ENCODE assay signal across 8 cellular contexts in genomic region chr5:168219515-168220410, GRCh38.
A peak's percentile ranks its signal among the peaks of the same experiment; 100 is the strongest.
DNase-seq lines count a peak whose midpoint lies in the region; ATAC-seq and TF ChIP-seq lines count a peak whose summit lies in the region.

No MANE protein-coding gene starts in this region.

- H3K36me3 Mint-ChIP-seq in activated CD8-positive, alpha-beta memory T cell treated with anti-CD3 and anti-CD28 coated beads, Interleukin-2, amount 10 ng/mL, durations not matched to agents 7 days and 5 days: no peaks in the 10 kb centered on the region

- no peak overlapping the region for H3K4me3 ChIP-seq in psoas muscle

- H3K27me3 ChIP-seq in psoas muscle (ENCODE audit: insufficient read depth in 3 of 3, low read length in 2 of 3): peaks cover 0 to 2% (median 0%) of the 10 kb centered on the region in 3 donors

- peak; percentile 73 for TF ChIP-seq CTCF in psoas muscle (IDR thresholded peaks at IDR 0.05)

- no peaks in the 10 kb centered on the region for H3K36me3 ChIP-seq in psoas muscle (ENCODE audit: insufficient read depth in 1 of 2, low read depth in 1 of 2)

- no peaks in the 10 kb centered on the region for H3K4me1 ChIP-seq in psoas muscle

- peak; percentile 50 for DNase-seq in activated CD8-positive, alpha-beta memory T cell treated with anti-CD3 and anti-CD28 coated beads, Interleukin-2, amount 10 ng/mL, durations not matched to agents 7 days and 5 days
- DNase-seq in activated CD8-positive, alpha-beta memory T cell treated with anti-CD3 and anti-CD28 coated beads, Interleukin-2, amount 50 U/mL, for 48 hours: no peak
- DNase-seq in HPDE6-E6E7 (ENCODE audit: extremely low spot score) (peak; percentile 69), NOMO-1 treated with dmso at 0.1 percent for 144 hours (lab: John Stamatoyannopoulos, UW; ENCODE audit: unreplicated experiment) (peak; percentile 18), amniotic epithelial cell (ENCODE audit: low read depth) (peak; percentile 75), left cardiac atrium (no peak), psoas muscle (no peak)

- H3K9me3 Mint-ChIP-seq in activated CD8-positive, alpha-beta memory T cell treated with anti-CD3 and anti-CD28 coated beads, Interleukin-2, amount 10 ng/mL, durations not matched to agents 7 days and 5 days (ENCODE audit: low read depth): no peaks in the 10 kb centered on the region

- H3K4me3 Mint-ChIP-seq in activated CD8-positive, alpha-beta memory T cell treated with anti-CD3 and anti-CD28 coated beads, Interleukin-2, amount 10 ng/mL, durations not matched to agents 7 days and 5 days: no peak overlapping the region

- 25 to 27% (median 26%) methylated on average over 8 of the region's 8 CpGs for WGBS in psoas muscle, 3 donors

- H3K27ac Mint-ChIP-seq in activated CD8-positive, alpha-beta memory T cell treated with anti-CD3 and anti-CD28 coated beads, Interleukin-2, amount 10 ng/mL, durations not matched to agents 7 days and 5 days: no peak overlapping the region

- H3K27me3 Mint-ChIP-seq in activated CD8-positive, alpha-beta memory T cell treated with anti-CD3 and anti-CD28 coated beads, Interleukin-2, amount 10 ng/mL, durations not matched to agents 7 days and 5 days: peaks cover 16% of the 10 kb centered on the region

- CTCF ChIA-PET in activated CD8-positive, alpha-beta memory T cell treated with anti-CD3 and anti-CD28 coated beads, Interleukin-2, amount 10 ng/mL, durations not matched to agents 7 days and 5 days (lab: Charles Lee): interaction anchor here (0.6 to 4.1 kb wide), 23 partner anchors 10 to 1754 kb away, joined by 3 to 34 read pairs (median 3); no protein-coding TSS in a partner anchor

- intact Hi-C loops in left cardiac atrium (cut with DNase I): loop anchor here (1.0 to 10.0 kb wide), 4 partner anchors 102 to 497 kb away; no protein-coding TSS in a partner anchor
- intact Hi-C loops in psoas muscle (cut with DNase I): loop anchor here (5.0 to 10.0 kb wide), 2 partner anchors 495 to 497 kb away; no protein-coding TSS in a partner anchor

- no peak overlapping the region for H3K27ac ChIP-seq in psoas muscle

- H3K9me3 ChIP-seq in psoas muscle: no peaks in the 10 kb centered on the region

- peak; percentile 64 for ATAC-seq in activated CD8-positive, alpha-beta memory T cell treated with anti-CD3 and anti-CD28 coated beads, Interleukin-2, amount 10 ng/mL, durations not matched to agents 7 days and 5 days
- peak; percentile 93 for ATAC-seq in GM21515 (IDR thresholded peaks at IDR 0.05; ENCODE audit: unreplicated experiment)
- peak; percentile 74 to 79 for ATAC-seq in left cardiac atrium
- ATAC-seq in psoas muscle: peak in 2 of 4 donors; percentile 48 to 69

- H3K4me1 Mint-ChIP-seq in activated CD8-positive, alpha-beta memory T cell treated with anti-CD3 and anti-CD28 coated beads, Interleukin-2, amount 10 ng/mL, durations not matched to agents 7 days and 5 days: peaks cover 2% of the 10 kb centered on the region

Comparison
In these comparisons a context has a peak if more than half of its experiments do, and no peak if none do; other contexts are left out.
1. DNase-seq: peak in activated CD8-positive, alpha-beta memory T cell treated with anti-CD3 and anti-CD28 coated beads, Interleukin-2, amount 10 ng/mL, durations not matched to agents 7 days and 5 days (single experiment), HPDE6-E6E7 (single experiment), NOMO-1 treated with dmso at 0.1 percent for 144 hours (single experiment) and amniotic epithelial cell (single experiment); none in activated CD8-positive, alpha-beta memory T cell treated with anti-CD3 and anti-CD28 coated beads, Interleukin-2, amount 50 U/mL, for 48 hours (single experiment), left cardiac atrium (single experiment) and psoas muscle (0 of 2).